In the genomic region with DNA sequence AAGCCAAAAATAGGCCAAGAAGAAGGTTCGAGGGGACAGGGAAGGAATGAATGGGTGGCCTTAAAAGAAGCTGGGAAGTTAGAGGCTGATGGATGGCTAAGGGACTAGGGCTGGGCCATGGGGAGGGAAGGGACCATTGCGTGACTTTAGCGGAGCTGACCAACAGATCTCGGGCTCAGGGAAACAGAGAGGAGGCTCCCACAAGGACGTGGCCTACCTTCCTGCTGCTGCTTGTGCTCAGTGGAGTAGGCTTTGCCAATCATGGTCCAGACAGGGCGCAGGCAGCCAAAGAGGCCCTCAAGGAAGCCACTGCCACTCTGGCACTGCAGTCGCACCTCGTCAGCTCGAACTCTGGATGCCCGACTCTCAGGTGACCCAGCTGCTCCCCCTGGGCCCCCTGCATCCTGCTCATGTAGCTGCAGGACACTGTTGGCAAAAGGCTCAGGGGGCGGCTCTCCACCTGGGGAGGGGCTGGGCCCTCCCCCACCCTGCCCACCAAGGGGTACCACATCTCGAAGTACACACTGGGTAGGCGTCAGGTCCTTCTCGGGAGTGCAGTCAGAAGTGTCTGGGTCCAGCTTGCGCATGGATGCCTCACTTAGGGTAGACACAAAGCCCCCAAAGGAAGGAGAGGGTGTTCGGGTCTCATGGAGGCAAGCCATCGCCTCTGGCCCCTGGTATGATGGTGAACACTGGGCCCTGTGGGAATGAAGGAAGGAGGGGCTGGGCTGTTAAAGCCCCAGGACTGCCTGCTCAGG, we compare ENCODE assay signal across 20 cellular contexts. TPM values are rescaled to one million over a fixed set of nuclear protein-coding genes. Genes with fewer than 3 reads are reported as not detected.
A peak's percentile ranks its signal among the peaks of the same experiment; 100 is the strongest.
DNase-seq lines count a peak whose midpoint lies in the region; ATAC-seq, FAIRE-seq and TF ChIP-seq lines count a peak whose summit lies in the region.
"Had no signal": no experiment of that assay in that cellular context is flagged by ENCODE, and none has a peak within 500 bp of the region (broad histone marks: within the 10 kb centered on the region; RNA-seq: fewer than 3 reads in every experiment).

No MANE protein-coding gene starts in this region.

- no peaks in the 10 kb centered on the region for H3K9me3 ChIP-seq in mucosa of descending colon
- H3K9me3 ChIP-seq: HAP-1, heart right ventricle, thyroid gland had no signal

- H3K9me3 Mint-ChIP-seq in activated naive CD8-positive, alpha-beta T cell treated with anti-CD3 and anti-CD28 coated beads, Interleukin-2, amount 50 U/mL, for 24 hours, result no peaks in the 10 kb centered on the region
- H3K9me3 Mint-ChIP-seq: activated T-helper 17 cell treated with anti-CD3 and anti-CD28 coated beads, Interleukin-2, amount 50 U/mL, for 72 hours; dendritic cell treated with granulocyte-macrophage colony-stimulating factor and Interleukin-4, amounts not matched to agents 40 ng/mL and 50 ng/mL, for 4 days had no signal

- peak overlapping the region; percentile 45; the same call in 1 of the 2 replicates for H3K27ac ChIP-seq in 22Rv1
- H3K27ac ChIP-seq: heart right ventricle, thyroid gland had no signal

- TF ChIP-seq CTCF in 22Rv1 (IDR thresholded peaks at IDR 0.05) (no peak), mucosa of descending colon (IDR thresholded peaks at IDR 0.05) (no peak)

- peaks cover 11% of the 10 kb centered on the region for H3K36me3 Mint-ChIP-seq in activated naive CD8-positive, alpha-beta T cell treated with anti-CD3 and anti-CD28 coated beads, Interleukin-2, amount 50 U/mL, for 24 hours (ENCODE audit: low read depth)

- intact Hi-C loops in mucosa of descending colon (cut with DNase I, micrococcal nuclease), result no loop called here

- peak overlapping the region; percentile 42 for H3K27ac Mint-ChIP-seq in activated naive CD8-positive, alpha-beta T cell treated with anti-CD3 and anti-CD28 coated beads, Interleukin-2, amount 50 U/mL, for 24 hours
- H3K27ac Mint-ChIP-seq: activated T-helper 17 cell treated with anti-CD3 and anti-CD28 coated beads, Interleukin-2, amount 50 U/mL, for 72 hours; dendritic cell treated with granulocyte-macrophage colony-stimulating factor and Interleukin-4, amounts not matched to agents 40 ng/mL and 50 ng/mL, for 4 days had no signal

- DNase-seq in GM12891 (ENCODE audit: insufficient read length, low spot score) (no peak), mucosa of descending colon (peak in 2 of 3 donors; percentile 26 to 53), NCI-H526 treated with DMSO at 0.1 percent for 48 hours (lab: John Stamatoyannopoulos, UW) (no peak)
- no peak for DNase-seq in activated naive CD8-positive, alpha-beta T cell treated with anti-CD3 and anti-CD28 coated beads, Interleukin-2, amount 50 U/mL, for 24 hours
- no peak for DNase-seq in stimulated activated CD4-positive, alpha-beta T cell treated with anti-CD3 and anti-CD28 coated beads, Interleukin-15, amount 100 ng/mL, for 24 hours
- DNase-seq: activated CD4-positive, alpha-beta T cell treated with anti-CD3 and anti-CD28 coated beads for 4 hours; heart right ventricle; KBM-7; NCI-H1105 treated with DMSO at 0.1 percent for 48 hours; SHP77; stimulated activated CD4-positive, alpha-beta T cell treated with anti-CD3 and anti-CD28 coated beads, Interleukin-2, amount 100 ng/mL, for 48 hours; stimulated activated CD8-positive, alpha-beta memory T cell treated with anti-CD3 and anti-CD28 coated beads, Interleukin-4, amount 100 ng/mL, for 48 hours; thyroid gland had no signal

- no peak for ATAC-seq in activated naive CD8-positive, alpha-beta T cell treated with anti-CD3 and anti-CD28 coated beads, Interleukin-2, amount 50 U/mL, for 24 hours
- ATAC-seq in mucosa of descending colon (no peak), HG02678 (IDR thresholded peaks at IDR 0.05; ENCODE audit: unreplicated experiment) (no peak), GM19023 (IDR thresholded peaks at IDR 0.05; ENCODE audit: unreplicated experiment) (no peak)
- ATAC-seq: activated T-helper 17 cell treated with anti-CD3 and anti-CD28 coated beads, Interleukin-2, amount 50 U/mL, for 72 hours had no signal

- FAIRE-seq in GM12891 (lab: Jason Lieb, UNC), result no peak

- H3K4me1 Mint-ChIP-seq in activated naive CD8-positive, alpha-beta T cell treated with anti-CD3 and anti-CD28 coated beads, Interleukin-2, amount 50 U/mL, for 24 hours, result peaks cover 2% of the 10 kb centered on the region

- H3K4me3 Mint-ChIP-seq in activated naive CD8-positive, alpha-beta T cell treated with anti-CD3 and anti-CD28 coated beads, Interleukin-2, amount 50 U/mL, for 24 hours, result no peak overlapping the region
- H3K4me3 Mint-ChIP-seq: activated T-helper 17 cell treated with anti-CD3 and anti-CD28 coated beads, Interleukin-2, amount 50 U/mL, for 72 hours; dendritic cell treated with granulocyte-macrophage colony-stimulating factor and Interleukin-4, amounts not matched to agents 40 ng/mL and 50 ng/mL, for 4 days had no signal

- H3K27me3 Mint-ChIP-seq in activated naive CD8-positive, alpha-beta T cell treated with anti-CD3 and anti-CD28 coated beads, Interleukin-2, amount 50 U/mL, for 24 hours, result no peaks in the 10 kb centered on the region
- H3K27me3 Mint-ChIP-seq: activated T-helper 17 cell treated with anti-CD3 and anti-CD28 coated beads, Interleukin-2, amount 50 U/mL, for 72 hours; dendritic cell treated with granulocyte-macrophage colony-stimulating factor and Interleukin-4, amounts not matched to agents 40 ng/mL and 50 ng/mL, for 4 days had no signal

- no peak overlapping the region for H3K4me3 ChIP-seq in mucosa of descending colon
- H3K4me3 ChIP-seq: HAP-1, heart right ventricle, thyroid gland had no signal

- H3K4me1 ChIP-seq in mucosa of descending colon (ENCODE audit: low read depth), result peaks cover 13% of the 10 kb centered on the region
- H3K4me1 ChIP-seq: HAP-1 had no signal

- no peak for TF ChIP-seq POLR2A in GM12891 (IDR thresholded peaks at IDR 0.05; ENCODE audit: low read depth, low read length)

- H3K36me3 ChIP-seq in mucosa of descending colon (ENCODE audit: low read depth), result no peaks in the 10 kb centered on the region

TF ChIP-seq in GM12891, 5 proteins besides CTCF, POLR2A, EP300 and RAD21:
- no peak for TF ChIP-seq SPI1 (IDR thresholded peaks at IDR 0.05; ENCODE audit: low read depth, low read length)
- TF ChIP-seq TAF1 (IDR thresholded peaks at IDR 0.05; ENCODE audit: low read depth, low read length), result no peak
- 0 out of 2 replicates have a peak, but pooled peaks have one; percentile 10 for TF ChIP-seq POU2F2 (IDR thresholded peaks at IDR 0.05; ENCODE audit: low read depth, low read length)
- no peak for TF ChIP-seq POLR2AphosphoS5 (IDR thresholded peaks at IDR 0.05; ENCODE audit: low read depth, low read length)

RNA-seq across cellular contexts. Expression of a gene that starts 12.3 kb away (rescaled TPM):
- 12.2 TPM for polyA plus RNA-seq in GM12891 (2012; ENCODE audit: low read depth, missing spikeins)
- 10 to 100 TPM in 1 of 3 donors, 1 to 10 TPM in 2; 3.2 to 18.8 (median 8.9) TPM for total RNA-seq in mucosa of descending colon

RNA-seq across cellular contexts. Expression of a gene that starts 14.2 kb away (rescaled TPM):
- polyA plus RNA-seq in GM12891 (2012; ENCODE audit: low read depth, missing spikeins), result 28.3 TPM
- 10 to 100 TPM; 22.9 to 26.8 (median 25.1) TPM for total RNA-seq in mucosa of descending colon

RNA-seq across cellular contexts. Expression of a gene that starts 20.4 kb away (rescaled TPM):
- polyA plus RNA-seq in GM12891 (2012; ENCODE audit: low read depth, missing spikeins), result 0.31 TPM
- total RNA-seq in mucosa of descending colon, result not detected
- total RNA-seq: activated T-helper 17 cell treated with anti-CD3 and anti-CD28 coated beads, Interleukin-2, amount 50 U/mL, for 72 hours; heart right ventricle; myocyte; thyroid gland had no signal
- polyA plus RNA-seq: heart right ventricle had no signal

RNA-seq across cellular contexts. Expression of a gene that starts 35.0 kb away (rescaled TPM):
- polyA plus RNA-seq in GM12891 (2012; ENCODE audit: low read depth, missing spikeins), result 546 TPM
- 100 to 1,000 TPM; 584 to 701 (median 615) TPM for total RNA-seq in mucosa of descending colon

RNA-seq across cellular contexts. Expression of a gene that starts 45.4 kb away (rescaled TPM):
- 315 TPM for polyA plus RNA-seq in GM12891 (2012; ENCODE audit: low read depth, missing spikeins)
- 100 to 1,000 TPM; 283 to 581 (median 528) TPM for total RNA-seq in mucosa of descending colon

Comparison
In these comparisons a context has a peak if more than half of its experiments do, and no peak if none do; other contexts are left out.
1. DNase-seq: peak in mucosa of descending colon (2 of 3); none in GM12891 (single experiment), activated naive CD8-positive, alpha-beta T cell treated with anti-CD3 and anti-CD28 coated beads, Interleukin-2, amount 50 U/mL, for 24 hours (single experiment), NCI-H526 treated with DMSO at 0.1 percent for 48 hours (single experiment) and stimulated activated CD4-positive, alpha-beta T cell treated with anti-CD3 and anti-CD28 coated beads, Interleukin-15, amount 100 ng/mL, for 24 hours (single experiment).